In the genomic region with DNA sequence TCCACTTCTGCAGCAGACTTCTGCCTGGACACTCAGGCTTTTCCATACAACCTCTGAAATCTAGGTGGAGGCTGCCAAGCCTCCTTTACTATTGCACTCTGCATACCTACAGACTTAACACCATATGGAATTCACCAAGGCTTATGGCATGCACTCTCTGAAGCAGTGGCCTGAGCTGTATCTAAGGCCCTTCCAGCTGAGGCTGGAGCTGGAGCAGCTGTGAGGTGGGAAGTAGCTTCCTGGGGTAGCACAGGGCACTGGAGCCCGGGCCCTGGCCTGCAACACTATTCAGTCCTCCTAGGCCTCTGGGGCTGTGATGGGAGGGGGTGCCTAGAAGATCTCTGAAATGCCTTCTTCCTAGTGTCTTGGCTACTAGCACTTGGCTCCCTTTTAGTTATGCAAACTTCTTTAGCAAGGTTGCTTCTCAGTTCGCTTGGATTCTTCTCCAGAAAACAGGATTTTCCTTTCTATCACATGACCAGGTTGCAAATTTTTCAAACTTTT, we compare ENCODE assay signal across 22 cellular contexts.
DNase-seq lines count a peak whose midpoint lies in the region; ATAC-seq and TF ChIP-seq lines count a peak whose summit lies in the region.
"Had no signal": no experiment of that assay in that cellular context is flagged by ENCODE, and none has a peak within 500 bp of the region (broad histone marks: within the 10 kb centered on the region; RNA-seq: fewer than 3 reads in every experiment).

No MANE protein-coding gene starts in this region.

- TF ChIP-seq CTCF in HEK293 (tag by site-specific recombination; IDR thresholded peaks at IDR 0.05) = no peak

- no peak overlapping the region for H3K27ac Mint-ChIP-seq in stimulated activated effector memory CD8-positive, alpha-beta T cell treated with anti-CD3 and anti-CD28 coated beads, Interleukin-12 subunit alpha, Interleukin-12 subunit beta, amount 100 ng/mL, for 72 hours
- H3K27ac Mint-ChIP-seq: CD4-positive, alpha-beta memory T cell; GM23338; H9; HFFc6 had no signal

- no peaks in the 10 kb centered on the region for H3K4me1 Mint-ChIP-seq in stimulated activated effector memory CD8-positive, alpha-beta T cell treated with anti-CD3 and anti-CD28 coated beads, Interleukin-12 subunit alpha, Interleukin-12 subunit beta, amount 100 ng/mL, for 72 hours
- H3K4me1 Mint-ChIP-seq: CD4-positive, alpha-beta memory T cell; GM23338 had no signal

- no peak overlapping the region for H3K9ac ChIP-seq in NT2/D1 (ENCODE audit: insufficient read length, low read depth)

- ATAC-seq in stimulated activated effector memory CD8-positive, alpha-beta T cell treated with anti-CD3 and anti-CD28 coated beads, Interleukin-12 subunit alpha, Interleukin-12 subunit beta, amount 100 ng/mL, for 72 hours = peak; percentile 45
- ATAC-seq: A549, GM23338, HCT116 had no signal

- no peaks in the 10 kb centered on the region for H3K27me3 ChIP-seq in NT2/D1 (ENCODE audit: insufficient read depth, insufficient read length)

- H3K36me3 Mint-ChIP-seq in stimulated activated effector memory CD8-positive, alpha-beta T cell treated with anti-CD3 and anti-CD28 coated beads, Interleukin-12 subunit alpha, Interleukin-12 subunit beta, amount 100 ng/mL, for 72 hours = no peaks in the 10 kb centered on the region
- H3K36me3 Mint-ChIP-seq: CD4-positive, alpha-beta memory T cell had no signal

- no peak overlapping the region for H3K27ac ChIP-seq in HEK293 (ENCODE audit: extremely low read depth, low read depth, low read length)
- H3K27ac ChIP-seq: A549 had no signal

- no peak overlapping the region for H3K4me3 Mint-ChIP-seq in stimulated activated effector memory CD8-positive, alpha-beta T cell treated with anti-CD3 and anti-CD28 coated beads, Interleukin-12 subunit alpha, Interleukin-12 subunit beta, amount 100 ng/mL, for 72 hours
- H3K4me3 Mint-ChIP-seq: CD4-positive, alpha-beta memory T cell; GM23338; H9; HFFc6 had no signal

- CTCF ChIA-PET in HEK293 (lab: Yijun Ruan, JAX) = no interaction called here

- H3K36me3 ChIP-seq in HEK293 (ENCODE audit: control insufficient read depth in 2 of 2, insufficient read depth in 1 of 2, low read length in 2 of 2) (no peaks in the 10 kb centered on the region), NT2/D1 (ENCODE audit: insufficient read depth, insufficient read length, low read length) (no peaks in the 10 kb centered on the region)

- DNase-seq in NT2/D1 (ENCODE audit: low read depth, low spot score) = peak; percentile 59
- no peak for DNase-seq in stimulated activated effector memory CD8-positive, alpha-beta T cell treated with anti-CD3 and anti-CD28 coated beads, Interleukin-12 subunit alpha, Interleukin-12 subunit beta, amount 100 ng/mL, for 72 hours (ENCODE audit: low spot score in 2 of 2)
- no peak for DNase-seq in activated naive CD4-positive, alpha-beta T cell treated with Interleukin-2 at 50 U/mL for 16 hours
- DNase-seq in NCI-H526 treated with DMSO at 0.1 percent for 48 hours (lab: John Stamatoyannopoulos, UW) = no peak
- no peak for DNase-seq in activated gamma-delta T cell treated with Interleukin-2 at 50 U/mL for 16 hours
- DNase-seq: 8988T; ACHN; AML-193; C1 segment of cervical spinal cord; Calu3; CD4-positive, alpha-beta memory T cell; COR-L47; DMS53; DMS79 treated with DMSO at 0.1 percent for 48 hours; GF-D8; H9; HFFc6 had no signal

- POLR2A ChIA-PET in HEK293 (lab: Yijun Ruan, JAX) = no interaction called here

- H3K9me3 Mint-ChIP-seq in stimulated activated effector memory CD8-positive, alpha-beta T cell treated with anti-CD3 and anti-CD28 coated beads, Interleukin-12 subunit alpha, Interleukin-12 subunit beta, amount 100 ng/mL, for 72 hours = no peaks in the 10 kb centered on the region
- H3K9me3 Mint-ChIP-seq: GM23338 had no signal

- H3K4me1 ChIP-seq in HEK293 (ENCODE audit: control insufficient read depth, insufficient read depth, low read length) (no peaks in the 10 kb centered on the region), NT2/D1 (ENCODE audit: insufficient read depth, insufficient read length) (no peaks in the 10 kb centered on the region)
- H3K4me1 ChIP-seq: A549 had no signal

- no peak overlapping the region for H3K4me3 ChIP-seq in HEK293 (ENCODE audit: low read depth, low read length)
- H3K4me3 ChIP-seq in NT2/D1 (ENCODE audit: insufficient read length, low read depth) = no peak overlapping the region
- H3K4me3 ChIP-seq in iPS-18c (ENCODE audit: insufficient read depth, low read depth, low read length) = peak overlapping the region; percentile 15; the same call in 1 of the 2 replicates
- H3K4me3 ChIP-seq: A549, GM23338 had no signal

- no peaks in the 10 kb centered on the region for H3K9me3 ChIP-seq in HEK293 (ENCODE audit: control insufficient read depth, insufficient read depth, low read depth, low read length)
- H3K9me3 ChIP-seq in NT2/D1 (ENCODE audit: insufficient read depth, low read length) = peaks cover 26% of the 10 kb centered on the region; the same call in 1 of the 2 replicates
- peaks cover 11% of the 10 kb centered on the region for H3K9me3 ChIP-seq in iPS-18c (ENCODE audit: control insufficient read depth, insufficient read depth, low read length)
- H3K9me3 ChIP-seq: A549 had no signal

TF ChIP-seq in HEK293, 187 proteins besides CTCF, POLR2A, EP300 and RAD21:
- TF ChIP-seq SCRT2 (tag by site-specific recombination; IDR thresholded peaks at IDR 0.05) (no peak), ZNF585B (tag by site-specific recombination; IDR thresholded peaks at IDR 0.05) (peak; percentile 57)
